ENCODE assay signal across 9 cellular contexts in the genomic region with DNA sequence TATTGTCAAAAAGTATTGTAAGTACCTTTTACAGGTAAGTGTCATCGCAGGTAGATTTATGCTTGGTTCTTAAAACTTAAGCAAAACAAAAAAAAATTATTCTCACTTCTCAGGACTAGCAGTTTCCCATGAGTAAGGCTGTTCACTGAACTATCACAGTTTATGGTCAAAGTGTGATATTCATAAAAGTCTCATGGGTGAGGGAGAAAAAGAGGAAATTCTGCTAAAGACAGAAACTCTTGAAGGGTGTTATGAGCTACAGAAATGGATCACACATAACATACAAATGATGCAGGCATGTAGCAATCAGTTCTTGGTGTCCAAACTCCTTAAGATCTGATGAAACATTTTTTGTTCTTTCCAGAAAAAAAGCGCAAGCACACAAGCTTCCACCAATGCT.
A peak's percentile ranks its signal among the peaks of the same experiment; 100 is the strongest.
DNase-seq lines count a peak whose midpoint lies in the region; ATAC-seq and TF ChIP-seq lines count a peak whose summit lies in the region.
"Had no signal": no experiment of that assay in that cellular context is flagged by ENCODE, and none has a peak within 500 bp of the region (broad histone marks: within the 10 kb centered on the region; RNA-seq: fewer than 3 reads in every experiment).

No MANE protein-coding gene starts in this region.

- H3K36me3 ChIP-seq in brain microvascular endothelial cell (replicated peaks) = no peaks in the 10 kb centered on the region

- in situ Hi-C loops in brain microvascular endothelial cell (cut with HindIII; ENCODE audit: low pct_ligation_motif_present, low sequenced_read_pairs) = no loop called here

- no peak overlapping the region for H3K27ac ChIP-seq in brain microvascular endothelial cell
- H3K27ac ChIP-seq: coronary artery had no signal

- H3K4me1 Mint-ChIP-seq in stimulated activated effector memory CD8-positive, alpha-beta T cell treated with anti-CD3 and anti-CD28 coated beads, Interleukin-12 subunit alpha, Interleukin-12 subunit beta, amount 100 ng/mL, for 72 hours = peaks cover 66% of the 10 kb centered on the region

- no peaks in the 10 kb centered on the region for H3K9me3 Mint-ChIP-seq in stimulated activated effector memory CD8-positive, alpha-beta T cell treated with anti-CD3 and anti-CD28 coated beads, Interleukin-12 subunit alpha, Interleukin-12 subunit beta, amount 100 ng/mL, for 72 hours

- H3K4me3 Mint-ChIP-seq in stimulated activated effector memory CD8-positive, alpha-beta T cell treated with anti-CD3 and anti-CD28 coated beads, Interleukin-12 subunit alpha, Interleukin-12 subunit beta, amount 100 ng/mL, for 72 hours = peak overlapping the region; percentile 33

- no peak for TF ChIP-seq CTCF in brain microvascular endothelial cell (IDR thresholded peaks at IDR 0.05; ENCODE audit: low read depth, low read length, missing control alignments)

- peak; percentile 53 for ATAC-seq in GM19025 (IDR thresholded peaks at IDR 0.05; ENCODE audit: low read depth, unreplicated experiment)
- ATAC-seq in HG02798 (IDR thresholded peaks at IDR 0.05; ENCODE audit: poor library complexity, unreplicated experiment) = peak; percentile 69
- peak; percentile 77 for ATAC-seq in stimulated activated effector memory CD8-positive, alpha-beta T cell treated with anti-CD3 and anti-CD28 coated beads, Interleukin-12 subunit alpha, Interleukin-12 subunit beta, amount 100 ng/mL, for 72 hours

- H3K27ac Mint-ChIP-seq in stimulated activated effector memory CD8-positive, alpha-beta T cell treated with anti-CD3 and anti-CD28 coated beads, Interleukin-12 subunit alpha, Interleukin-12 subunit beta, amount 100 ng/mL, for 72 hours = peak overlapping the region; percentile 75

- peak; percentile 63 to 85 for DNase-seq in NOMO-1 (lab: John Stamatoyannopoulos, UW; ENCODE audit: unreplicated experiment in 2 of 2)
- no peak for DNase-seq in stimulated activated effector memory CD8-positive, alpha-beta T cell treated with anti-CD3 and anti-CD28 coated beads, Interleukin-12 subunit alpha, Interleukin-12 subunit beta, amount 100 ng/mL, for 72 hours (ENCODE audit: low spot score in 2 of 2)
- no peak for DNase-seq in DMS79 (lab: John Stamatoyannopoulos, UW)
- DNase-seq in brain microvascular endothelial cell = no peak
- DNase-seq in NCI-H128 (lab: John Stamatoyannopoulos, UW; ENCODE audit: unreplicated experiment) = no peak
- DNase-seq: NK-92 treated with Interleukin-12 subunit alpha and Interleukin-12 subunit beta, amount 100 ng/mL, for 24 hours had no signal

- no peak overlapping the region for H3K4me3 ChIP-seq in brain microvascular endothelial cell (ENCODE audit: low read depth, low read length)
- H3K4me3 ChIP-seq: coronary artery had no signal

- no peaks in the 10 kb centered on the region for H3K27me3 ChIP-seq in brain microvascular endothelial cell (replicated peaks)

- peaks cover 35% of the 10 kb centered on the region for H3K36me3 Mint-ChIP-seq in stimulated activated effector memory CD8-positive, alpha-beta T cell treated with anti-CD3 and anti-CD28 coated beads, Interleukin-12 subunit alpha, Interleukin-12 subunit beta, amount 100 ng/mL, for 72 hours

Comparison
In these comparisons a context has a peak if more than half of its experiments do, and no peak if none do; other contexts are left out.
1. DNase-seq: peak in NOMO-1 (2 of 2); none in stimulated activated effector memory CD8-positive, alpha-beta T cell treated with anti-CD3 and anti-CD28 coated beads, Interleukin-12 subunit alpha, Interleukin-12 subunit beta, amount 100 ng/mL, for 72 hours (0 of 2), DMS79 (single experiment), brain microvascular endothelial cell (single experiment) and NCI-H128 (single experiment).
2. Peak in every context shown above with its lines, with median percentiles within 50 percentile points of each other: ATAC-seq.